8 cellular contexts compared by ENCODE assay signal in genomic region chr6:136289579-136290405, GRCh38. TPM values are rescaled to one million over a fixed set of nuclear protein-coding genes. Genes with fewer than 3 reads are reported as not detected.
DNase-seq lines count a peak whose midpoint lies in the region; ATAC-seq lines count a peak whose summit lies in the region.

TSS of gene BCLAF1 (minus strand) at chr6:136289846. CDS start at chr6:136279866, 9,980 bp downstream.

- ATAC-seq in GM19023 (IDR thresholded peaks at IDR 0.05; ENCODE audit: unreplicated experiment) (peak; percentile 92), HG03280 (IDR thresholded peaks at IDR 0.05; ENCODE audit: unreplicated experiment) (peak; percentile 83)

- no peaks in the 10 kb centered on the region for H3K9me3 Mint-ChIP-seq in immature natural killer cell

- no peaks in the 10 kb centered on the region for H3K36me3 Mint-ChIP-seq in immature natural killer cell

- DNase-seq in AG08396 (ENCODE audit: low spot score) = peak; percentile 94
- peak; percentile 96 for DNase-seq in NCI-H345 treated with DMSO at 0.1 percent for 48 hours (lab: John Stamatoyannopoulos, UW; ENCODE audit: unreplicated experiment)
- peak; percentile 98 to 99 (median 98) for DNase-seq in activated CD4-positive, CD25-positive, alpha-beta regulatory T cell (lab: John Stamatoyannopoulos, UW)
- peak; percentile 100 for DNase-seq in central memory CD4-positive, alpha-beta T cell
- DNase-seq in immature natural killer cell = peak; percentile 100
- DNase-seq in smooth muscle cell of the brain vasculature (ENCODE audit: low read depth, low spot score) = peak; percentile 99

- peak within 1 kb of the TSS; percentile 100 for H3K27ac Mint-ChIP-seq in immature natural killer cell

- H3K27me3 Mint-ChIP-seq in immature natural killer cell (ENCODE audit: low read depth in 3 of 3) = peaks cover 24 to 26% (median 25%) of the 10 kb centered on the region in 3 donors

- peaks cover 58 to 65% of the 10 kb centered on the region in 2 donors for H3K4me1 Mint-ChIP-seq in immature natural killer cell

- peak within 1 kb of the TSS; percentile 97 to 100 (median 97) for H3K4me3 Mint-ChIP-seq in immature natural killer cell

RNA-seq across cellular contexts. Expression of gene BCLAF1, which starts in this region (rescaled TPM):
- 100 to 1,000 TPM in 1 of 3 donors, 10 to 100 TPM in 2; 69.9 to 113 (median 81.5) TPM for polyA plus RNA-seq in immature natural killer cell

Comparison
In these comparisons a context has a peak if more than half of its experiments do, and no peak if none do; other contexts are left out.
1. Peak in every context shown above with its lines: DNase-seq and ATAC-seq.